22 cellular contexts compared by ENCODE assay signal in the genomic region with DNA sequence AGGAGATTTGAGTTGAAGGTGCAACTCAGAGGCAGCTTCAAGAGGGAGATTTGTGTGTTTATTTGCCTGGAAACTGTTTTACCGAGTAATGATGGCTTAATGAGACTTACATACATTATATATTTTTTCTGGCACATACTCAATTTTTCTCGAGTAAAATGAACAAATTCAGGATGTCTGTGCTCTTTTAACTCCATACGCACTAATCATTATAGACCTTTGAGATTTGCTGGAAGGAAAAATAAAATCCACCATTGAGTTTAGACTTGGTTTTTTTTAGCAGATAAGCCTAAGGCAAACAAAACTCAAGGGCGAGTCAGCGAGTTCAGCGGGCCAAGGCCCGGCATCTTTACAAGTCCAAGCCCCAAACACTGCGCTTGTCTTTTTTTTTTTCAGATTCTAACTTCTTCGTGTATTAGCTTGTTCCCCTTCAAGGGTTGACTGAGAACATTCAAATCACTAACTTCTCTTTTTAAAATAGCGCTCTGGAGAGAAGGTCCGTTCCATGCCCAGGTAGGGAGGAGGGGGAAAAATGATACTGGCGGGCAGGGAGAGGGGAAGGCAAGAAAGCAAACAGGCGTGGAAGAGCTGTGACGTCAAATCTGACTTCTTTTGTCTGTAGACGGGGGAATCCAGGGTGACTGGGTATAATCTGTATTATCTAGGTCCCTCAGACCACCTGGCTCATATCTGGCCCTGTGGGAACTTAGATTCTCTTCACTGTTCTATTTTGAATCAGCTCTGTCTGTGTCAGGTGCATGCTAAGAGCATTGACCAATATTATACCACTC.
DNase-seq lines count a peak whose midpoint lies in the region; ATAC-seq, FAIRE-seq and TF ChIP-seq lines count a peak whose summit lies in the region.
"Had no signal": no experiment of that assay in that cellular context is flagged by ENCODE, and none has a peak within 500 bp of the region (broad histone marks: within the 10 kb centered on the region; RNA-seq: fewer than 3 reads in every experiment).

No MANE protein-coding gene starts in this region.

- ATAC-seq in A549 (peak; percentile 95), RWPE2 (ENCODE audit: low read depth) (0 out of 3 replicates have a peak, but pooled peaks have one; percentile 21), HepG2 (peak; percentile 91), HG02759 (IDR thresholded peaks at IDR 0.05; ENCODE audit: unreplicated experiment) (no peak)
- ATAC-seq: K562 had no signal

- H3K4me3 ChIP-seq in A549: peak overlapping the region; percentile 25; the same call in 2 of the 3 replicates
- H3K4me3 ChIP-seq in RWPE2 (ENCODE audit: severe bottlenecking): no peak overlapping the region
- peak overlapping the region in 2 of 3 experiments; percentile 26 to 29; a peak in 2 of 6 replicates for H3K4me3 ChIP-seq in HepG2 (replicated peaks in 1 of 3; ENCODE audit: insufficient read depth in 1 of 3, low read depth in 2 of 3, low read length in 3 of 3)
- H3K4me3 ChIP-seq in A673 (ENCODE audit: low read depth, low read length, poor library complexity, severe bottlenecking): no peak overlapping the region
- H3K4me3 ChIP-seq in transverse colon: no peak overlapping the region
- H3K4me3 ChIP-seq: K562, tibial artery had no signal

- 2% methylated on average over 15 of the region's 15 CpGs for WGBS in A549 (ENCODE audit: missing lambda C conversion rate)
- WGBS in HepG2 (ENCODE audit: low lambda C conversion rate): under 1% methylated on average over 15 of the region's 15 CpGs
- 36 to 55% methylated on average over 15 of the region's 15 CpGs for WGBS in transverse colon (ENCODE audit: low coverage in 1 of 2), 2 donors

- CTCF ChIA-PET in A549 (lab: Yijun Ruan, JAX) (interaction anchor here (0.7 to 1.5 kb wide), 12 partner anchors 12 to 207 kb away, joined by 3 to 5 read pairs (median 3); no protein-coding TSS in a partner anchor), HepG2 (lab: Yijun Ruan, JAX; ENCODE audit: low intra/inter-chr PET ratio, low total read pairs) (no interaction called here), A673 (lab: Charles Lee) (no interaction called here)

- in situ Hi-C loops in HepG2 (cut with HindIII; ENCODE audit: extremely low pct_ligation_motif_present, low pct_unique_long_range_greater_than_20kb) (no loop called here), transverse colon (cut with MboI; ENCODE audit: low pct_ligation_motif_present in 1 of 4, low pct_unique_long_range_greater_than_20kb in 1 of 4, low sequenced_read_pairs in 3 of 4) (loop anchor here in 1 of 4 donors (25.0 kb wide), 1 partner anchor 1334 kb away; the partner anchor contains the start of gene SP9)

- no peak for TF ChIP-seq RAD21 in A549 (conservative IDR thresholded peaks at IDR 0.05 in 1 of 2, IDR thresholded peaks at IDR 0.05 in 1 of 2)
- TF ChIP-seq RAD21 in HepG2 (CRISPR knock-in tag; IDR thresholded peaks at IDR 0.05): no peak

- H3K36me3 ChIP-seq in RWPE2 (ENCODE audit: low read depth) (no peaks in the 10 kb centered on the region), HepG2 (replicated peaks in 1 of 2; ENCODE audit: control insufficient read depth in 1 of 2, insufficient read depth in 2 of 2, low read length in 2 of 2) (no peaks in the 10 kb centered on the region), A673 (ENCODE audit: insufficient read depth, low read length, poor library complexity, severe bottlenecking) (no peaks in the 10 kb centered on the region), transverse colon (no peaks in the 10 kb centered on the region)
- H3K36me3 ChIP-seq: neutrophil, tibial artery had no signal

- TF ChIP-seq EP300 in A549 (IDR thresholded peaks at IDR 0.05) (peak; percentile 42 to 80; a peak in 3 of 5 replicates), HepG2 (IDR thresholded peaks at IDR 0.05; ENCODE audit: low read depth in 2 of 2, low read length in 2 of 2) (peak in 1 of 2 experiments; percentile 72; a peak in 2 of 4 replicates), HepG2 (CRISPR knock-in tag; IDR thresholded peaks at IDR 0.05; ENCODE audit: borderline replicate concordance) (no peak), transverse colon (IDR thresholded peaks at IDR 0.05; ENCODE audit: low read depth) (no peak)

- H3K9ac ChIP-seq in HepG2 (ENCODE audit: insufficient read depth, low read depth, low read length): no peak overlapping the region

- no peaks in the 10 kb centered on the region for H3K79me2 ChIP-seq in HepG2 (ENCODE audit: insufficient read depth, low read length)

- DNase-seq in A549 (ENCODE audit: low read depth in 1 of 2, low spot score in 1 of 2): peak; percentile 62 to 97
- peak; percentile 46 for DNase-seq in HT-29 (ENCODE audit: low spot score)
- DNase-seq in RWPE2 (ENCODE audit: low spot score): no peak
- peak; percentile 64 for DNase-seq in HepG2 (ENCODE audit: low spot score)
- no peak for DNase-seq in NAMALWA (ENCODE audit: low spot score)
- DNase-seq in A673 (ENCODE audit: low spot score): no peak
- DNase-seq in transverse colon: no peak
- DNase-seq: activated CD4-positive, CD25-positive, alpha-beta regulatory T cell; activated CD8-positive, alpha-beta memory T cell treated with anti-CD3 and anti-CD28 coated beads, Interleukin-2, amount 50 U/mL, for 4 hours; activated gamma-delta T cell treated with Interleukin-2 at 50 U/mL for 16 hours; CD4-positive, CD25-positive, alpha-beta regulatory T cell; head of caudate nucleus; NCI-H1417 treated with DMSO at 0.1 percent for 48 hours; NCI-H524 treated with DMSO at 0.1 percent for 48 hours; RPMI8226; stimulated activated CD4-positive, alpha-beta T cell treated with anti-CD3 and anti-CD28 coated beads, Interleukin-4, amount 100 ng/mL, for 4 hours; tibial artery had no signal

- FAIRE-seq in A549 (lab: Jason Lieb, UNC): peak; percentile 90
- FAIRE-seq in HepG2 (lab: Jason Lieb, UNC): peak; percentile 68
- FAIRE-seq: A204.1, K562, keratinocyte had no signal

- H3K4me1 ChIP-seq in A549 (peaks cover 52% of the 10 kb centered on the region), RWPE2 (ENCODE audit: insufficient read depth, poor library complexity, severe bottlenecking) (peaks cover 21% of the 10 kb centered on the region), HepG2 (ENCODE audit: insufficient read depth, low read length) (peaks cover 27% of the 10 kb centered on the region), A673 (ENCODE audit: insufficient read depth, low read length, poor library complexity, severe bottlenecking) (no peaks in the 10 kb centered on the region), transverse colon (no peaks in the 10 kb centered on the region)

- H3K27me3 ChIP-seq in RWPE2 (ENCODE audit: insufficient read depth, poor library complexity, severe bottlenecking): no peaks in the 10 kb centered on the region
- H3K27me3 ChIP-seq in HepG2 (ENCODE audit: control insufficient read depth in 1 of 2, insufficient read depth in 2 of 2, low read length in 2 of 2): no peaks in the 10 kb centered on the region
- H3K27me3 ChIP-seq in A673 (replicated peaks; ENCODE audit: insufficient read depth, low read depth, low read length, poor library complexity): no peaks in the 10 kb centered on the region
- no peaks in the 10 kb centered on the region for H3K27me3 ChIP-seq in transverse colon
- H3K27me3 ChIP-seq: neutrophil, tibial artery had no signal

- BruUV-seq in HepG2 (replicated peaks; lab: Mats Ljungman, UMichigan) (no TSS peak), A673 (replicated peaks; lab: Mats Ljungman, UMichigan) (no TSS peak)

- POLR2A ChIA-PET in A549 (lab: Yijun Ruan, JAX) (interaction anchor here (0.6 to 1.3 kb wide), 4 partner anchors 10 to 55 kb away, joined by 3 to 4 read pairs (median 3); no protein-coding TSS in a partner anchor), HepG2 (lab: Yijun Ruan, JAX) (no interaction called here), A673 (lab: Charles Lee; ENCODE audit: low non-redundant PET) (interaction anchor here (0.6 kb wide), 1 partner anchor 372 kb away, joined by 3 read pairs; no protein-coding TSS in a partner anchor)

- peak overlapping the region; percentile 81 for H3K4me2 ChIP-seq in A549
- H3K4me2 ChIP-seq in HepG2 (ENCODE audit: low read depth, low read length): peak overlapping the region; percentile 66

- H3K27ac ChIP-seq in A549 (peak overlapping the region; percentile 82 to 87), RWPE2 (ENCODE audit: poor library complexity, severe bottlenecking) (no peak overlapping the region), HepG2 (ENCODE audit: extremely low read length, insufficient read depth, low read length) (peak overlapping the region; percentile 34), A673 (ENCODE audit: low read depth, low read length, poor library complexity, severe bottlenecking) (no peak overlapping the region), transverse colon (no peak overlapping the region)
- H3K27ac ChIP-seq: neutrophil had no signal

- intact Hi-C loops in HepG2 (cut with micrococcal nuclease; ENCODE audit: unreplicated experiment): no loop called here
- intact Hi-C loops in A673 (cut with micrococcal nuclease; ENCODE audit: unreplicated experiment): no loop called here
- intact Hi-C loops in transverse colon (cut with DNase I; ENCODE audit: low total_unique reads): no loop called here

- peaks cover 6% of the 10 kb centered on the region; the same call in 2 of the 3 replicates for H3K9me3 ChIP-seq in A549
- H3K9me3 ChIP-seq in RWPE2 (ENCODE audit: severe bottlenecking): no peaks in the 10 kb centered on the region
- H3K9me3 ChIP-seq in HepG2 (ENCODE audit: low read length): no peaks in the 10 kb centered on the region
- no peaks in the 10 kb centered on the region for H3K9me3 ChIP-seq in A673 (ENCODE audit: low read depth, low read length, poor library complexity, severe bottlenecking)
- no peaks in the 10 kb centered on the region for H3K9me3 ChIP-seq in transverse colon
- H3K9me3 ChIP-seq: neutrophil, tibial artery had no signal

- no peaks in the 10 kb centered on the region for H4K20me1 ChIP-seq in HepG2 (ENCODE audit: insufficient read depth, low read length)

- no peak overlapping the region for H2AFZ ChIP-seq in HepG2 (ENCODE audit: low read length)

- no peak for TF ChIP-seq CTCF in A549 (IDR thresholded peaks at IDR 0.05)
- no peak for TF ChIP-seq CTCF in RWPE2 (IDR thresholded peaks at IDR 0.05; ENCODE audit: poor library complexity, severe bottlenecking)
- TF ChIP-seq CTCF in HepG2 (CRISPR knock-in tag; IDR thresholded peaks at IDR 0.05): no peak
- TF ChIP-seq CTCF in A673 (conservative IDR thresholded peaks at IDR 0.05; ENCODE audit: low read depth, low read length): no peak
- no peak for TF ChIP-seq CTCF in transverse colon (IDR thresholded peaks at IDR 0.05)

- TF ChIP-seq POLR2A in A549 (IDR thresholded peaks at IDR 0.05; ENCODE audit: low read length): no peak
- no peak for TF ChIP-seq POLR2A in HepG2 (IDR thresholded peaks at IDR 0.05; ENCODE audit: insufficient read depth in 1 of 2, low read depth in 2 of 2, low read length in 2 of 2)
- TF ChIP-seq POLR2A in transverse colon (IDR thresholded peaks at IDR 0.05): no peak

TF ChIP-seq in A549, 52 proteins besides CTCF, POLR2A, EP300 and RAD21 (continues in another document):
- TF ChIP-seq CBX8 (IDR thresholded peaks at IDR 0.05) (no peak), RCOR1 (IDR thresholded peaks at IDR 0.05; ENCODE audit: low read depth, low read length) (no peak), MAZ (IDR thresholded peaks at IDR 0.05; ENCODE audit: borderline replicate concordance, low read depth, low read length) (no peak)

TF ChIP-seq in HepG2, 621 proteins besides CTCF, POLR2A, EP300 and RAD21 (continues in another document):
- TF ChIP-seq SAP130 (CRISPR knock-in tag; IDR thresholded peaks at IDR 0.05; ENCODE audit: low read depth): peak; percentile 42; the same call in 1 of the 2 replicates
- TF ChIP-seq U2AF1 (optimal IDR thresholded peaks at IDR 0.05; ENCODE audit: low read depth, low read length): no peak

Comparison
In these comparisons a context has a peak if more than half of its experiments do, and no peak if none do; other contexts are left out.
1. DNase-seq: peak in A549 (2 of 2), HT-29 (single experiment) and HepG2 (single experiment); none in RWPE2 (single experiment), NAMALWA (single experiment), A673 (single experiment) and transverse colon (single experiment).
2. H3K27ac ChIP-seq: peak in A549 (2 of 2) and HepG2 (single experiment); none in RWPE2 (single experiment), A673 (single experiment) and transverse colon (0 of 4).
3. H3K4me3 ChIP-seq: peak in A549 (single experiment) and HepG2 (2 of 3); none in RWPE2 (single experiment), A673 (single experiment) and transverse colon (0 of 4).
4. Of the 38 proteins assayed by ChIP-seq in both HepG2 and A549: peak only in HepG2: ESRRA and HDAC2; only in A549: BCL3, JUN, JUNB, MAFK, MAX and NFE2L2; in both: none; in neither: 28; mixed calls (peak in some experiments, not most) for 2.